In the genomic region with DNA sequence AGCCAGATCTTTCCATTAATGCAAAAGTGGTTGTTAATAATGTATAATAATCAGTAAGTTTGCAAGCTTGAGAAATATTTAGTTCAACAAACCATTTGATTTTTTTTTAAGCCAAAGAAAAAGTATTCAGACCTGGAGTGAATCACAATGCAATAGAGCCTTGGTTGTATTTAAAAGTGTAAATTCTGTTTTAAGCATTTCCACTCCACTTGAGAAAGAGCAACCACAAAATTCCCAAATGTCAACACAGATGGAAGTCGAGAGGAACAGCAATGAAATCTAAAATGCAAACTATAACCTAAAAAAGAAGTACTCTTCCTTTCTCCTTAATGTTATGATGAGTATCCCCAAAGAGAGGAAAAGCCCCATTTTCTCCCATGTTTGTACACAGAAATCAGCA, we compare ENCODE assay signal across 19 cellular contexts. TPM values are rescaled to one million over a fixed set of nuclear protein-coding genes. Genes with fewer than 3 reads are reported as not detected.
A peak's percentile ranks its signal among the peaks of the same experiment; 100 is the strongest.
DNase-seq lines count a peak whose midpoint lies in the region; ATAC-seq, FAIRE-seq and TF ChIP-seq lines count a peak whose summit lies in the region.
"Had no signal": no experiment of that assay in that cellular context is flagged by ENCODE, and none has a peak within 500 bp of the region (broad histone marks: within the 10 kb centered on the region; RNA-seq: fewer than 3 reads in every experiment).

No MANE protein-coding gene starts in this region.

- 15% methylated on average over 1 of the region's 1 CpG for WGBS in smooth muscle cell (ENCODE audit: low lambda C conversion rate)

- H3K9me3 ChIP-seq in SJSA1 (replicated peaks) (no peaks in the 10 kb centered on the region), smooth muscle cell (replicated peaks; ENCODE audit: low read depth) (no peaks in the 10 kb centered on the region)
- H3K9me3 ChIP-seq: BE2C had no signal

- peak overlapping the region; percentile 45 for H3K9ac ChIP-seq in smooth muscle cell (ENCODE audit: low read depth)

- H3K79me2 ChIP-seq in smooth muscle cell (ENCODE audit: low read depth): peaks cover 37% of the 10 kb centered on the region

- FAIRE-seq in G401.6 (lab: Jason Lieb, UNC): peak; percentile 74

- H3K4me1 ChIP-seq in SJSA1 (replicated peaks) (peaks cover 48% of the 10 kb centered on the region), smooth muscle cell (ENCODE audit: low read depth) (peaks cover 24% of the 10 kb centered on the region)

- peak overlapping the region; percentile 66 for H3K27ac ChIP-seq in SJSA1
- H3K27ac ChIP-seq in smooth muscle cell (ENCODE audit: low read depth): peak overlapping the region; percentile 96

- peak overlapping the region; percentile 69 for H3K4me2 ChIP-seq in smooth muscle cell

- peak in 1 of 2 experiments; percentile 37 for DNase-seq in SJSA1 (ENCODE audit: low read depth in 1 of 2, low spot score in 2 of 2)
- peak; percentile 94 for DNase-seq in fibroblast of peridontal ligament (ENCODE audit: extremely low read depth)
- DNase-seq in smooth muscle cell (lab: John Stamatoyannopoulos, UW; ENCODE audit: unreplicated experiment): no peak
- DNase-seq in activated CD4-positive, alpha-beta T cell treated with anti-CD3 and anti-CD28 coated beads, Interleukin-2, amount 50 U/mL, for 48 hours: no peak
- DNase-seq in midbrain (lab: John Stamatoyannopoulos, UW): no peak
- DNase-seq: activated CD4-positive, alpha-beta T cell treated with anti-CD3 and anti-CD28 coated beads, Interleukin-2, amount 10 ng/mL, durations not matched to agents 7 days and 5 days; activated CD8-positive, alpha-beta memory T cell treated with anti-CD3 and anti-CD28 coated beads, Interleukin-2, amount 50 U/mL, for 48 hours; activated gamma-delta T cell; BE2C; endodermal cell; foreskin melanocyte; H7; left cardiac atrium; NCI-H1417 treated with DMSO at 0.1 percent for 48 hours; NCI-H69; stimulated activated CD4-positive, alpha-beta T cell treated with anti-CD3 and anti-CD28 coated beads, Interleukin-15, amount 100 ng/mL, for 24 hours had no signal

- peaks cover 28% of the 10 kb centered on the region for H3F3A ChIP-seq in smooth muscle cell (ENCODE audit: low read depth)

- H3K4me3 ChIP-seq in SJSA1 (no peak overlapping the region), smooth muscle cell (no peak overlapping the region)

- H3K27me3 ChIP-seq in SJSA1 (replicated peaks): no peaks in the 10 kb centered on the region
- H3K27me3 ChIP-seq in smooth muscle cell (ENCODE audit: low read depth): no peaks in the 10 kb centered on the region
- H3K27me3 ChIP-seq: BE2C had no signal

- H3K36me3 ChIP-seq in SJSA1: no peaks in the 10 kb centered on the region
- no peaks in the 10 kb centered on the region for H3K36me3 ChIP-seq in smooth muscle cell (ENCODE audit: low read depth)
- H3K36me3 ChIP-seq: BE2C had no signal

- ATAC-seq in HG03097 (IDR thresholded peaks at IDR 0.05; ENCODE audit: low FRiP score, unreplicated experiment): no peak
- ATAC-seq: left cardiac atrium, Right ventricle myocardium inferior had no signal

- no peak for TF ChIP-seq CTCF in smooth muscle cell (IDR thresholded peaks at IDR 0.05; ENCODE audit: borderline replicate concordance, insufficient read depth, poor library complexity, severe bottlenecking)

- H4K20me1 ChIP-seq in smooth muscle cell (ENCODE audit: low read depth): peaks cover 5% of the 10 kb centered on the region

- H2AFZ ChIP-seq in smooth muscle cell (ENCODE audit: low read depth): peak overlapping the region; percentile 39

RNA-seq across cellular contexts. Expression of a gene that starts 20.2 kb away (rescaled TPM):
- 52.0 and 72.1 TPM in 2 replicates for total RNA-seq in SJSA1 (2014; rRNA removed; shearing (Covaris generic))
- 50.8 and 52.4 TPM in 2 replicates for total RNA-seq in smooth muscle cell
- polyA plus RNA-seq in smooth muscle cell: 23.4 and 36.2 TPM in 2 replicates
